ENCODE assay signal across 14 cellular contexts in the genomic region with DNA sequence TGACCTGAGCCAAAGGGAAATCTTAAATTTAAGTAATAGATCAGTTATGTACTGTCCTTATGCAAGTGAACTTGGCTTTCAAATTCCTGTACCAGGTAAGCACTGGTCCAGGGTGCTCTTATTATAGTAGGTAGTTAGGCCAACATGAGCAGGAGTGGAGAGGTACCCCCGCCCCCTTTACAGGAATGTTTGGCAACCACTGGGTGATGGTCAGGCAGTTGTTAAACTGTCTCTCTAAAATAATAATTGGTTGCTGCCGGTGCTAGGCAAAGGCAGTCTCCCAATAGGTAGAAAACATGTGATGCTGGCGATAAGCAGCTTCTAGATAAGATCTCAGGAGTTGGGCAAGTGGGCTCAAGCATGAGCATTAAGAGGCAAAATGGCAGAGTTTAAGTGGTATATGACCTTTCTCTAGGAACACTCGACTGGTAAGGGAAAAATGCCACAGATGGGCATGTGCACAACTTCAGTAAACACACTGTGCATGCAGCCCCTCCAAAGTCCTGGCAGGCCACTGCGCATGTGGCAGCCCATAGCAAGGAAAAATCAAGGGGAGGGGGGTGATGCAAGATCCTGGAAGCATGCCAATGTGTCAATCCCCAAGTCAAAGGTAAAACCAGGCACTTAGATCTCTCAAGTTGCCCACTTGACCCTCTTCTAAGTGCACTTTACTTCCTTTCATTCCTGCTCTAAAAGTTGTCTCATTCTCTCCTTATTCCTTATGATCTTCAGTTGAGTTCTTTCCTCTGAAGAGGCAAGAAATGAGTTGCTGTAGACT.
DNase-seq lines count a peak whose midpoint lies in the region; FAIRE-seq and TF ChIP-seq lines count a peak whose summit lies in the region.
"Had no signal": no experiment of that assay in that cellular context is flagged by ENCODE, and none has a peak within 500 bp of the region (broad histone marks: within the 10 kb centered on the region; RNA-seq: fewer than 3 reads in every experiment).

No MANE protein-coding gene starts in this region.

- no peak overlapping the region for H2BK15ac ChIP-seq in H1 (ENCODE audit: low read length)

- no peak overlapping the region for H4K12ac ChIP-seq in trophoblast cell (ENCODE audit: low read depth, low read length)

- no peaks in the 10 kb centered on the region for H3K36me3 ChIP-seq in H1 (ENCODE audit: control insufficient read depth in 2 of 4, insufficient read depth in 4 of 4, low read length in 3 of 4)
- no peaks in the 10 kb centered on the region for H3K36me3 ChIP-seq in trophoblast cell (ENCODE audit: control insufficient read depth in 1 of 2, insufficient read depth in 2 of 2, low read length in 2 of 2)
- no peaks in the 10 kb centered on the region for H3K36me3 ChIP-seq in ovary
- H3K36me3 ChIP-seq: BLaER1, HAP-1 had no signal

- H3K14ac ChIP-seq in H1 (ENCODE audit: insufficient read length) (no peak overlapping the region), trophoblast cell (ENCODE audit: low read length) (no peak overlapping the region)

- H3K4me3 ChIP-seq in H1 (ENCODE audit: extremely low read depth in 1 of 4, insufficient read depth in 2 of 4, low read depth in 3 of 4, low read length in 4 of 4) (no peak overlapping the region), trophoblast cell (ENCODE audit: low read depth, low read length) (no peak overlapping the region), ovary (no peak overlapping the region)
- H3K4me3 ChIP-seq: BLaER1, HAP-1 had no signal

- H4K5ac ChIP-seq in H1 (ENCODE audit: insufficient read length, low read depth, low read length): no peak overlapping the region

- H3K23ac ChIP-seq in H1 (ENCODE audit: insufficient read length) (no peak overlapping the region), trophoblast cell (ENCODE audit: low read length) (no peak overlapping the region)

- 74% methylated on average over 5 of the region's 5 CpGs; no CpG with 5 or more reads in 1 of the 2 experiments for WGBS in H1 (ENCODE audit: extremely low coverage in 1 of 2, insufficient coverage in 1 of 2, insufficient read length in 1 of 2, insufficient replicate concordance in 2 of 2, low coverage in 1 of 2, low lambda C conversion rate in 2 of 2, missing lambda C conversion rate in 1 of 2), 2 experiments
- no CpG with 5 or more reads among the region's 5 CpGs for WGBS in trophoblast cell (ENCODE audit: extremely low coverage, insufficient coverage, insufficient read length)
- 71 to 89% (median 84%) methylated on average over 5 of the region's 5 CpGs for WGBS in ovary, 3 donors

- H3K4me1 Mint-ChIP-seq in mesothelial cell of epicardium (no peaks in the 10 kb centered on the region), nephron progenitor cell (peaks cover 14% of the 10 kb centered on the region)
- H3K4me1 Mint-ChIP-seq: CD8-positive, alpha-beta memory T cell had no signal

- H3K4me3 Mint-ChIP-seq in mesothelial cell of epicardium (no peak overlapping the region), nephron progenitor cell (no peak overlapping the region)
- H3K4me3 Mint-ChIP-seq: CD8-positive, alpha-beta memory T cell had no signal

- CTCF ChIA-PET in H1 (lab: Charles Lee; ENCODE audit: partially characterized antibody): interaction anchor here (0.6 to 1.9 kb wide), 5 partner anchors 10 to 1085 kb away, joined by 3 to 15 read pairs (median 3); no protein-coding TSS in a partner anchor

- TF ChIP-seq RAD21 in H1 (IDR thresholded peaks at IDR 0.05 in 1 of 2, conservative IDR thresholded peaks at IDR 0.05 in 1 of 2; ENCODE audit: low read depth in 2 of 2, low read length in 2 of 2): no peak

- H2BK5ac ChIP-seq in H1 (ENCODE audit: low read depth, low read length): no peak overlapping the region
- peak overlapping the region; percentile 59 for H2BK5ac ChIP-seq in trophoblast cell (ENCODE audit: low read depth, low read length, poor library complexity)

- H3K9me3 ChIP-seq in H1 (ENCODE audit: insufficient read depth in 2 of 2, low read depth in 1 of 2, low read length in 1 of 2) (no peaks in the 10 kb centered on the region), trophoblast cell (ENCODE audit: insufficient read depth, low read depth, low read length) (no peaks in the 10 kb centered on the region), ovary (no peaks in the 10 kb centered on the region)
- H3K9me3 ChIP-seq: BLaER1, Caco-2, HAP-1 had no signal

- H4K91ac ChIP-seq in H1 (replicated peaks; ENCODE audit: insufficient read length, low read length): no peak overlapping the region
- peak overlapping the region; percentile 28 for H4K91ac ChIP-seq in trophoblast cell (ENCODE audit: low read depth, low read length)

- no peak overlapping the region for H2BK12ac ChIP-seq in H1 (ENCODE audit: low read depth, low read length)
- H2BK12ac ChIP-seq in trophoblast cell (ENCODE audit: low read length): peak overlapping the region; percentile 79

- no peaks in the 10 kb centered on the region for H3K79me2 ChIP-seq in H1 (ENCODE audit: control insufficient read depth in 1 of 2, insufficient read depth in 2 of 2, low read length in 2 of 2)
- H3K79me2 ChIP-seq in trophoblast cell (ENCODE audit: control insufficient read depth, insufficient read depth, low read length, poor library complexity): no peaks in the 10 kb centered on the region

- H3K9me3 Mint-ChIP-seq in mesothelial cell of epicardium (no peaks in the 10 kb centered on the region), nephron progenitor cell (no peaks in the 10 kb centered on the region)

- H3K27me3 ChIP-seq in H1 (replicated peaks in 1 of 4; ENCODE audit: control insufficient read depth in 3 of 4, extremely low read depth in 1 of 4, insufficient read depth in 3 of 4, low read length in 3 of 4): peaks cover 0 to 1% (median 0%) of the 10 kb centered on the region in 4 experiments; a peak in 1 of 7 replicates
- no peaks in the 10 kb centered on the region for H3K27me3 ChIP-seq in trophoblast cell (ENCODE audit: insufficient read depth, low read length)
- no peaks in the 10 kb centered on the region for H3K27me3 ChIP-seq in ovary
- H3K27me3 ChIP-seq: BLaER1 had no signal

- no peak overlapping the region for H2BK20ac ChIP-seq in H1 (ENCODE audit: low read length)

- H3K18ac ChIP-seq in H1 (ENCODE audit: extremely low read depth, low read length) (no peak overlapping the region), trophoblast cell (ENCODE audit: low read length) (no peak overlapping the region)

- no peak overlapping the region for H3K9ac ChIP-seq in H1 (replicated peaks in 1 of 4; ENCODE audit: extremely low read depth in 1 of 4, low read depth in 3 of 4, low read length in 3 of 4)
- H3K9ac ChIP-seq in trophoblast cell (ENCODE audit: low read length): no peak overlapping the region
- H3K9ac ChIP-seq: BLaER1 had no signal

- POLR2A ChIA-PET in H1 (lab: Charles Lee; ENCODE audit: partially characterized antibody): no interaction called here

- H4K8ac ChIP-seq in H1 (ENCODE audit: extremely low read depth, insufficient read depth, low read length) (no peak overlapping the region), trophoblast cell (ENCODE audit: low read depth, low read length) (no peak overlapping the region)

- no peak overlapping the region for H3K4ac ChIP-seq in H1 (replicated peaks; ENCODE audit: insufficient read length, low read depth, low read length)
- no peak overlapping the region for H3K4ac ChIP-seq in trophoblast cell (ENCODE audit: low read depth, low read length)

- TF ChIP-seq CTCF in H1 (IDR thresholded peaks at IDR 0.05; ENCODE audit: control extremely low read depth in 1 of 3, insufficient read depth in 1 of 3, low read depth in 1 of 3, low read length in 3 of 3) (no peak), mesothelial cell of epicardium (IDR thresholded peaks at IDR 0.05; ENCODE audit: unreplicated experiment) (no peak), nephron progenitor cell (IDR thresholded peaks at IDR 0.05) (no peak), ovary (IDR thresholded peaks at IDR 0.05) (no peak)

- H3K79me1 ChIP-seq in H1 (ENCODE audit: low read depth, low read length) (no peaks in the 10 kb centered on the region), trophoblast cell (ENCODE audit: low read length) (peaks cover 8% of the 10 kb centered on the region)

- H2AK5ac ChIP-seq in H1 (ENCODE audit: low read depth, low read length) (no peak overlapping the region), trophoblast cell (ENCODE audit: low read length) (no peak overlapping the region)

- H3K27me3 Mint-ChIP-seq in mesothelial cell of epicardium (ENCODE audit: low read depth) (no peaks in the 10 kb centered on the region), nephron progenitor cell (ENCODE audit: low read depth, poor library complexity) (no peaks in the 10 kb centered on the region)
- H3K27me3 Mint-ChIP-seq: CD8-positive, alpha-beta memory T cell had no signal

- no peaks in the 10 kb centered on the region for H4K20me1 ChIP-seq in H1 (replicated peaks in 1 of 2; ENCODE audit: control insufficient read depth in 1 of 2, insufficient read depth in 2 of 2, low read length in 2 of 2)
- H4K20me1 ChIP-seq: BLaER1 had no signal

- no peak overlapping the region for H3K27ac Mint-ChIP-seq in mesothelial cell of epicardium
- no peak overlapping the region for H3K27ac Mint-ChIP-seq in nephron progenitor cell
- H3K27ac Mint-ChIP-seq: CD8-positive, alpha-beta memory T cell had no signal

- no peak overlapping the region for H2BK120ac ChIP-seq in H1 (replicated peaks; ENCODE audit: low read depth, low read length)
- peak overlapping the region; percentile 69 for H2BK120ac ChIP-seq in trophoblast cell (ENCODE audit: insufficient read depth, low read length, poor library complexity)

- no peaks in the 10 kb centered on the region for H3K36me3 Mint-ChIP-seq in mesothelial cell of epicardium
- no peaks in the 10 kb centered on the region for H3K36me3 Mint-ChIP-seq in nephron progenitor cell (ENCODE audit: low read depth)
- H3K36me3 Mint-ChIP-seq: CD8-positive, alpha-beta memory T cell had no signal

- H2AFZ ChIP-seq in H1 (ENCODE audit: low read length): peak overlapping the region; percentile 7; the same call in 1 of the 2 replicates
- no peak overlapping the region for H2AFZ ChIP-seq in trophoblast cell (ENCODE audit: insufficient read depth, low read length, poor library complexity)

- TF ChIP-seq EP300 in H1 (IDR thresholded peaks at IDR 0.05; ENCODE audit: borderline replicate concordance in 1 of 2, low read depth in 2 of 2, low read length in 2 of 2) (no peak), ovary (IDR thresholded peaks at IDR 0.05) (no peak)

- H3K4me2 ChIP-seq in H1 (ENCODE audit: insufficient read depth in 1 of 2, low read depth in 2 of 2, low read length in 2 of 2) (no peak overlapping the region), trophoblast cell (ENCODE audit: low read length) (no peak overlapping the region)
- H3K4me2 ChIP-seq: BLaER1 had no signal

- no peak for FAIRE-seq in H1 (lab: Jason Lieb, UNC)

- intact Hi-C loops in ovary (cut with DNase I): no loop called here

- TF ChIP-seq POLR2A in H1 (IDR thresholded peaks at IDR 0.05; ENCODE audit: control extremely low read depth in 1 of 2, low read depth in 2 of 2, low read length in 2 of 2) (no peak), ovary (IDR thresholded peaks at IDR 0.05) (no peak)

- H3K56ac ChIP-seq in H1 (replicated peaks; ENCODE audit: insufficient read length, low read depth, low read length): no peak overlapping the region

- H3K4me1 ChIP-seq in H1 (replicated peaks in 1 of 4; ENCODE audit: control insufficient read depth in 3 of 4, insufficient read depth in 4 of 4, low read length in 3 of 4) (no peaks in the 10 kb centered on the region; a peak in 2 of 7 replicates), trophoblast cell (ENCODE audit: control insufficient read depth in 1 of 2, insufficient read depth in 2 of 2, low read length in 2 of 2) (peaks cover 5 to 11% of the 10 kb centered on the region in 2 experiments), ovary (ENCODE audit: insufficient read depth) (no peaks in the 10 kb centered on the region)
- H3K4me1 ChIP-seq: BLaER1, Caco-2 had no signal

- H3K23me2 ChIP-seq in H1 (ENCODE audit: low read depth, low read length): no peaks in the 10 kb centered on the region

- DNase-seq in NCI-H510A treated with DMSO at 0.1 percent for 48 hours (lab: John Stamatoyannopoulos, UW): peak; percentile 8
- DNase-seq in NCI-H510A (lab: John Stamatoyannopoulos, UW): no peak
- DNase-seq in H1 (ENCODE audit: low read depth in 1 of 2, low spot score in 2 of 2): no peak
- peak in 1 of 2 donors; percentile 29 for DNase-seq in trophoblast cell
- no peak for DNase-seq in mesothelial cell of epicardium (ENCODE audit: low spot score in 2 of 2, unreplicated experiment in 2 of 2)
- no peak for DNase-seq in nephron progenitor cell
- DNase-seq in ovary: no peak
- DNase-seq: 8988T; Caco-2; CD8-positive, alpha-beta memory T cell; GOT3 had no signal

- H3K27ac ChIP-seq in H1 (ENCODE audit: low read depth, low read length) (no peak overlapping the region), trophoblast cell (ENCODE audit: low read depth, low read length) (peak overlapping the region; percentile 58), ovary (no peak overlapping the region)
- H3K27ac ChIP-seq: BLaER1, HL-60 had no signal
